1 cellular context compared by ENCODE assay signal in genomic region chr18:59189746-59190145, GRCh38.
TF ChIP-seq lines count a peak whose summit lies in the region.

No MANE protein-coding gene starts in this region.

TF ChIP-seq in IMR-90, 13 proteins besides CTCF, POLR2A, EP300 and RAD21 (continued from another document):
- no peak for TF ChIP-seq BHLHE40 (IDR thresholded peaks at IDR 0.05; ENCODE audit: low read depth, low read length)
- no peak for TF ChIP-seq USF2 (IDR thresholded peaks at IDR 0.05; ENCODE audit: low read depth, low read length)
- TF ChIP-seq MAZ (IDR thresholded peaks at IDR 0.05; ENCODE audit: borderline replicate concordance, low read depth, low read length) = no peak
- no peak for TF ChIP-seq MXI1 (IDR thresholded peaks at IDR 0.05; ENCODE audit: borderline replicate concordance, low read depth, low read length)
